9 cellular contexts compared by ENCODE assay signal in the genomic region with DNA sequence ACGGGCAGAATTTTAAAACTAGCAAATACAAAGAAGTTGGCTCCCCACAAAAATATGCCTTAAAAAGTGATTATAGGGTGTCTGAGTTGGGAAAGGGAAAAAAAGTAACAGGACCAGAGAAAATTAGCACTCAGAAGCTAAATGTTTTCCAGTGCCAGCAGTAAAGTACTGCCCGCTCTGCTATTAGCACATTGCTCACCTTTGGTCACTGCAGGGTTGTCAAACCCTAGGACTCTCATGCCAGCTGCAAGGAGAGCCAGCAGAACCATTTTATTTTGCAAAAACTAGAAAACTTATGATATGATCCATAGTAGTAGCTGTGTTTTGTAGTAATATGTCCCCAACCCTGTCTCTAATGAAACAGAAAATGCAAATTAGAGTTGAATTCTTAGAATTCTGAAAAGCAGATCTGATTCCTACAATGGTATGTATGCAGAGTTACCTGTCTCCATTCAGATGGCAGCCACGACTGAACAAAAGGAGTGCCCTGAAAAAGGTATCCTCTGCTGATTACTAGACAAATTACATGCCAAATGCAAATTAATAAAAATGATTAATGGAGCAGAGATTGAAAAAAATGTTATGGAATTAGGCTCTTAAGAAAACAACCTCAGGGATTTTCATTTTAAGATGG.
"Had no signal": no experiment of that assay in that cellular context is flagged by ENCODE, and none has a peak within 500 bp of the region (broad histone marks: within the 10 kb centered on the region; RNA-seq: fewer than 3 reads in every experiment).

No MANE protein-coding gene starts in this region.

- H3K36me3 ChIP-seq: HAP-1 had no signal

- H3K4me1 ChIP-seq: HAP-1 had no signal

- H3K9ac ChIP-seq: GM23248 had no signal

- DNase-seq: GM23248, H7, HFFc6, IMR-90, KG1 had no signal

- H3K27ac ChIP-seq: GM23248, HL-60 had no signal

- H3K9me3 Mint-ChIP-seq: HFFc6 had no signal

- H3K4me3 ChIP-seq: GM23248, HAP-1, K562 had no signal

- ATAC-seq: HCT116, K562 had no signal

- FAIRE-seq: K562 had no signal

- H2AFZ ChIP-seq: GM23248 had no signal

- H3K9me3 ChIP-seq: HAP-1 had no signal

- H3K4me3 Mint-ChIP-seq: HFFc6 had no signal

- H3K27ac Mint-ChIP-seq: HFFc6 had no signal
